Comparison of ENCODE assay signal across 22 cellular contexts in the genomic region with DNA sequence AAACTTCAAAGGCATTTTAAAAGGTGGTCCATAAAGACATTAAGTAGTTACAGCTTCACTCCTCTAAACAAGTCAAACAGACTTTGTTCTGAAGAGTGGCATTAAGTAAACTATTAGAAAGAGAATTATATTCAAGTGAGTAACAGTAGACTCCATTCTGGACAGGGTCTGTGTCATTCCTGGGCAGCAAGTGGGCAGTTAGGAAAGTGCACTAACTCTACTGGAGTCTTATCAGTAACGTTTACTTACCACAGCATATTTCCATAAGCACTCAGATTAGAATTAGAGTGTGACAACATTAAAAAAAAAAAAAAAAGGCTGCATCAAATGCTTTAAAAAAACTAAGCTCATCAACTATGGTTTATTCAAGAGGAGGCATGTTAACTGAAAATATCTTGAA. TPM values are rescaled to one million over a fixed set of nuclear protein-coding genes. Genes with fewer than 3 reads are reported as not detected.
A peak's percentile ranks its signal among the peaks of the same experiment; 100 is the strongest.
DNase-seq lines count a peak whose midpoint lies in the region; ATAC-seq and TF ChIP-seq lines count a peak whose summit lies in the region.
"Had no signal": no experiment of that assay in that cellular context is flagged by ENCODE, and none has a peak within 500 bp of the region (broad histone marks: within the 10 kb centered on the region; RNA-seq: fewer than 3 reads in every experiment).

No MANE protein-coding gene starts in this region.

- no peaks in the 10 kb centered on the region for H3K9me3 Mint-ChIP-seq in CD8-positive, alpha-beta memory T cell
- H3K9me3 Mint-ChIP-seq: CD4-positive, alpha-beta T cell; dendritic cell treated with granulocyte-macrophage colony-stimulating factor and Interleukin-4, amounts not matched to agents 40 ng/mL and 50 ng/mL, for 4 days had no signal

- no peak for DNase-seq in CD8-positive, alpha-beta memory T cell
- DNase-seq in HUDEP-2 (lab: John Stamatoyannopoulos, UW; ENCODE audit: unreplicated experiment in 76 of 76) = peak in 44 of 76 experiments; percentile 2 to 71 (median 30)
- DNase-seq in astrocyte of the hippocampus (ENCODE audit: low read depth, low spot score) = peak; percentile 51
- peak; percentile 65 for DNase-seq in iris pigment epithelial cell (ENCODE audit: low read depth)
- DNase-seq in NCI-H1417 (lab: John Stamatoyannopoulos, UW) = no peak
- DNase-seq in activated gamma-delta T cell (lab: John Stamatoyannopoulos, UW) = no peak
- no peak for DNase-seq in Peyer's patch
- DNase-seq: activated CD4-positive, alpha-beta T cell treated with anti-CD3 and anti-CD28 coated beads for 1 hour; activated gamma-delta T cell treated with Interleukin-2 at 50 U/mL for 16 hours; aorta; CD4-positive, alpha-beta T cell; DND-41; head of caudate nucleus; mesendoderm; NCI-H1930; NCI-H524; SJCRH30; uterus had no signal

- peaks cover 55 to 81% (median 68%) of the 10 kb centered on the region in 3 donors for H3K4me1 Mint-ChIP-seq in CD8-positive, alpha-beta memory T cell
- H3K4me1 Mint-ChIP-seq: neural progenitor cell had no signal

- peak overlapping the region in 2 of 8 donors; percentile 32 to 65 for H3K27ac Mint-ChIP-seq in CD8-positive, alpha-beta memory T cell
- H3K27ac Mint-ChIP-seq: CD4-positive, alpha-beta T cell; dendritic cell treated with granulocyte-macrophage colony-stimulating factor and Interleukin-4, amounts not matched to agents 40 ng/mL and 50 ng/mL, for 4 days; neural progenitor cell had no signal

- no peaks in the 10 kb centered on the region for H3K27me3 Mint-ChIP-seq in CD8-positive, alpha-beta memory T cell
- H3K27me3 Mint-ChIP-seq: CD4-positive, alpha-beta T cell; dendritic cell treated with granulocyte-macrophage colony-stimulating factor and Interleukin-4, amounts not matched to agents 40 ng/mL and 50 ng/mL, for 4 days had no signal

- POLR2A ChIA-PET in CD8-positive, alpha-beta memory T cell (lab: Charles Lee) = interaction anchor here (0.6 kb wide), 1 partner anchor 89 kb away, joined by 5 read pairs; no protein-coding TSS in a partner anchor

- no peak overlapping the region for H3K4me3 Mint-ChIP-seq in CD8-positive, alpha-beta memory T cell
- H3K4me3 Mint-ChIP-seq: CD4-positive, alpha-beta T cell; dendritic cell treated with granulocyte-macrophage colony-stimulating factor and Interleukin-4, amounts not matched to agents 40 ng/mL and 50 ng/mL, for 4 days; neural progenitor cell had no signal

- no peaks in the 10 kb centered on the region for H3K27me3 ChIP-seq in CD8-positive, alpha-beta memory T cell (ENCODE audit: insufficient read depth, low read length, poor library complexity, severe bottlenecking)
- no peaks in the 10 kb centered on the region for H3K27me3 ChIP-seq in Peyer's patch
- H3K27me3 ChIP-seq: neural progenitor cell, right atrium auricular region, SJCRH30, uterus had no signal

- H3K27ac ChIP-seq in CD8-positive, alpha-beta memory T cell (ENCODE audit: low read depth, low read length) = peak overlapping the region; percentile 52
- no peak overlapping the region for H3K27ac ChIP-seq in Peyer's patch
- H3K27ac ChIP-seq: neural progenitor cell, right atrium auricular region, SJCRH30, uterus had no signal

- no peak for ATAC-seq in GM19324 (IDR thresholded peaks at IDR 0.05; ENCODE audit: low FRiP score, unreplicated experiment)

- CTCF ChIA-PET in CD8-positive, alpha-beta memory T cell (lab: Charles Lee) = no interaction called here

- TF ChIP-seq POLR2A in Peyer's patch (IDR thresholded peaks at IDR 0.05) = no peak

- peaks cover 11% of the 10 kb centered on the region for H3K4me1 ChIP-seq in CD8-positive, alpha-beta memory T cell (ENCODE audit: insufficient read depth, low read length)
- H3K4me1 ChIP-seq in Peyer's patch = peaks cover 0 to 5% (median 0%) of the 10 kb centered on the region in 4 donors
- H3K4me1 ChIP-seq: neural progenitor cell, SJCRH30, uterus had no signal

- no peaks in the 10 kb centered on the region for H3K9me3 ChIP-seq in CD8-positive, alpha-beta memory T cell (ENCODE audit: low read length)
- H3K9me3 ChIP-seq in Peyer's patch = no peaks in the 10 kb centered on the region
- H3K9me3 ChIP-seq: right atrium auricular region, SJCRH30, uterus had no signal

- peaks cover 2 to 61% (median 22%) of the 10 kb centered on the region in 3 donors for H3K36me3 Mint-ChIP-seq in CD8-positive, alpha-beta memory T cell

- no peak overlapping the region for H3K4me3 ChIP-seq in CD8-positive, alpha-beta memory T cell (ENCODE audit: low read length)
- no peak overlapping the region for H3K4me3 ChIP-seq in Peyer's patch
- H3K4me3 ChIP-seq: neural progenitor cell, right atrium auricular region, SJCRH30, uterus had no signal

- H3K36me3 ChIP-seq in CD8-positive, alpha-beta memory T cell (ENCODE audit: insufficient read depth, low read length) = no peaks in the 10 kb centered on the region
- peaks cover 0 to 9% (median 0%) of the 10 kb centered on the region in 3 donors for H3K36me3 ChIP-seq in Peyer's patch
- H3K36me3 ChIP-seq: neural progenitor cell, uterus had no signal

- no peak for TF ChIP-seq CTCF in Peyer's patch (IDR thresholded peaks at IDR 0.05)

RNA-seq across cellular contexts. Expression of a gene that starts 10.6 kb away (rescaled TPM):
- 10 to 100 TPM; 28.6 to 29.7 TPM for total RNA-seq in CD8-positive, alpha-beta memory T cell
- 15.4 TPM for polyA plus RNA-seq in CD8-positive, alpha-beta memory T cell
- 10 to 100 TPM; 23.8 to 56.9 (median 34.0) TPM for total RNA-seq in Peyer's patch

RNA-seq across cellular contexts. Expression of a gene that starts 38.1 kb away (rescaled TPM):
- 10 to 100 TPM; 13.2 to 18.1 TPM for total RNA-seq in CD8-positive, alpha-beta memory T cell
- 11.2 TPM for polyA plus RNA-seq in CD8-positive, alpha-beta memory T cell
- total RNA-seq in Peyer's patch = 10 to 100 TPM; 43.3 to 87.5 (median 57.0) TPM

Comparison
In these comparisons a context has a peak if more than half of its experiments do, and no peak if none do; other contexts are left out.
1. DNase-seq: peak in HUDEP-2 (44 of 76), astrocyte of the hippocampus (single experiment) and iris pigment epithelial cell (single experiment); none in CD8-positive, alpha-beta memory T cell (0 of 5), NCI-H1417 (0 of 3), activated gamma-delta T cell (single experiment) and Peyer's patch (0 of 3).